Comparison of ENCODE assay signal across 1 cellular context in the genomic region with DNA sequence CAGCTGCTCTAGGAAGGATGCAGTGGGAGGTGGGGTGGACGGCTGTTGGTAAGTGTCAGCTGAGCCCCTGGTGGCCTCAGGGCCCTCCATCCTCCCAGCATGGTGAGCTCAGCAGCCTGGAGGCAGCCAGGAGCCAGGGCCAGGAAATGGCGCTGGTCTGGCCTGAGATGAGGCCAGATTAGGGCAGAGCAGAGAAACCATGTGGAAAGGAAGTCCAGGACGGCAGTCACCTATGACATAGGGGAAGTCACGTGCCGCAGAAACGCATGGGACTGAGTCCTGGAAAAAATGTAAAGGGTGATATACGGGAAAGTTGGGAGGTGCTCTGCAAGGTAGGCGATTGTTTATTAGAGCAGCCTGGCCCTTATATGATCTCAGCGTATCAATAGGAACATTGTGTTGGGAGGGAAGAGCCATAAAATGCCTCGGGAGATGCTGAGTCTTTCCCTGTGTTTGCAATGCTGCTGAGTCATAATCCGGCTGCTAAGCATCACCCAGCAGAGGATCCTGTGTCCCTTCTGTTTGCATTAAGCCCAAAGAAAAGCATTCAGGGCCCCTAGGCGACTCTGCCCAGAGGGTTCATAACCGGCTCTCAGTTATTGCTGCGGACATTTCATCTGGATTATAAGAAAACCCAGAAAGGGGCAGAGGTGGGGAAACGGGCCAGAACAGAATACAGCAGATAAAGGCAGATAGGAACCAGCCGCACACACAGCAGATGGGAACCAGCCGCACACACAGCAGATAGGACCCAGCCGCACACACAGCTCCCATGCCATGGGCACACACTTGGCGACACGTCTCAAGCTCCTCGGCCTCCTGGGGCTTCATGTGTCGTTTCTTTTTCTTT.
TF ChIP-seq lines count a peak whose summit lies in the region.

No MANE protein-coding gene starts in this region.

TF ChIP-seq in GM23338, 12 proteins besides CTCF, POLR2A, EP300 and RAD21 (continued from another document):
- no peak for TF ChIP-seq JUNB (IDR thresholded peaks at IDR 0.05; ENCODE audit: unreplicated experiment)
- TF ChIP-seq EZH2 (IDR thresholded peaks at IDR 0.05; ENCODE audit: low read depth, unreplicated experiment) = no peak
- no peak for TF ChIP-seq POLR2AphosphoS5 (IDR thresholded peaks at IDR 0.05; ENCODE audit: low read depth)
- TF ChIP-seq, protein P1, sequence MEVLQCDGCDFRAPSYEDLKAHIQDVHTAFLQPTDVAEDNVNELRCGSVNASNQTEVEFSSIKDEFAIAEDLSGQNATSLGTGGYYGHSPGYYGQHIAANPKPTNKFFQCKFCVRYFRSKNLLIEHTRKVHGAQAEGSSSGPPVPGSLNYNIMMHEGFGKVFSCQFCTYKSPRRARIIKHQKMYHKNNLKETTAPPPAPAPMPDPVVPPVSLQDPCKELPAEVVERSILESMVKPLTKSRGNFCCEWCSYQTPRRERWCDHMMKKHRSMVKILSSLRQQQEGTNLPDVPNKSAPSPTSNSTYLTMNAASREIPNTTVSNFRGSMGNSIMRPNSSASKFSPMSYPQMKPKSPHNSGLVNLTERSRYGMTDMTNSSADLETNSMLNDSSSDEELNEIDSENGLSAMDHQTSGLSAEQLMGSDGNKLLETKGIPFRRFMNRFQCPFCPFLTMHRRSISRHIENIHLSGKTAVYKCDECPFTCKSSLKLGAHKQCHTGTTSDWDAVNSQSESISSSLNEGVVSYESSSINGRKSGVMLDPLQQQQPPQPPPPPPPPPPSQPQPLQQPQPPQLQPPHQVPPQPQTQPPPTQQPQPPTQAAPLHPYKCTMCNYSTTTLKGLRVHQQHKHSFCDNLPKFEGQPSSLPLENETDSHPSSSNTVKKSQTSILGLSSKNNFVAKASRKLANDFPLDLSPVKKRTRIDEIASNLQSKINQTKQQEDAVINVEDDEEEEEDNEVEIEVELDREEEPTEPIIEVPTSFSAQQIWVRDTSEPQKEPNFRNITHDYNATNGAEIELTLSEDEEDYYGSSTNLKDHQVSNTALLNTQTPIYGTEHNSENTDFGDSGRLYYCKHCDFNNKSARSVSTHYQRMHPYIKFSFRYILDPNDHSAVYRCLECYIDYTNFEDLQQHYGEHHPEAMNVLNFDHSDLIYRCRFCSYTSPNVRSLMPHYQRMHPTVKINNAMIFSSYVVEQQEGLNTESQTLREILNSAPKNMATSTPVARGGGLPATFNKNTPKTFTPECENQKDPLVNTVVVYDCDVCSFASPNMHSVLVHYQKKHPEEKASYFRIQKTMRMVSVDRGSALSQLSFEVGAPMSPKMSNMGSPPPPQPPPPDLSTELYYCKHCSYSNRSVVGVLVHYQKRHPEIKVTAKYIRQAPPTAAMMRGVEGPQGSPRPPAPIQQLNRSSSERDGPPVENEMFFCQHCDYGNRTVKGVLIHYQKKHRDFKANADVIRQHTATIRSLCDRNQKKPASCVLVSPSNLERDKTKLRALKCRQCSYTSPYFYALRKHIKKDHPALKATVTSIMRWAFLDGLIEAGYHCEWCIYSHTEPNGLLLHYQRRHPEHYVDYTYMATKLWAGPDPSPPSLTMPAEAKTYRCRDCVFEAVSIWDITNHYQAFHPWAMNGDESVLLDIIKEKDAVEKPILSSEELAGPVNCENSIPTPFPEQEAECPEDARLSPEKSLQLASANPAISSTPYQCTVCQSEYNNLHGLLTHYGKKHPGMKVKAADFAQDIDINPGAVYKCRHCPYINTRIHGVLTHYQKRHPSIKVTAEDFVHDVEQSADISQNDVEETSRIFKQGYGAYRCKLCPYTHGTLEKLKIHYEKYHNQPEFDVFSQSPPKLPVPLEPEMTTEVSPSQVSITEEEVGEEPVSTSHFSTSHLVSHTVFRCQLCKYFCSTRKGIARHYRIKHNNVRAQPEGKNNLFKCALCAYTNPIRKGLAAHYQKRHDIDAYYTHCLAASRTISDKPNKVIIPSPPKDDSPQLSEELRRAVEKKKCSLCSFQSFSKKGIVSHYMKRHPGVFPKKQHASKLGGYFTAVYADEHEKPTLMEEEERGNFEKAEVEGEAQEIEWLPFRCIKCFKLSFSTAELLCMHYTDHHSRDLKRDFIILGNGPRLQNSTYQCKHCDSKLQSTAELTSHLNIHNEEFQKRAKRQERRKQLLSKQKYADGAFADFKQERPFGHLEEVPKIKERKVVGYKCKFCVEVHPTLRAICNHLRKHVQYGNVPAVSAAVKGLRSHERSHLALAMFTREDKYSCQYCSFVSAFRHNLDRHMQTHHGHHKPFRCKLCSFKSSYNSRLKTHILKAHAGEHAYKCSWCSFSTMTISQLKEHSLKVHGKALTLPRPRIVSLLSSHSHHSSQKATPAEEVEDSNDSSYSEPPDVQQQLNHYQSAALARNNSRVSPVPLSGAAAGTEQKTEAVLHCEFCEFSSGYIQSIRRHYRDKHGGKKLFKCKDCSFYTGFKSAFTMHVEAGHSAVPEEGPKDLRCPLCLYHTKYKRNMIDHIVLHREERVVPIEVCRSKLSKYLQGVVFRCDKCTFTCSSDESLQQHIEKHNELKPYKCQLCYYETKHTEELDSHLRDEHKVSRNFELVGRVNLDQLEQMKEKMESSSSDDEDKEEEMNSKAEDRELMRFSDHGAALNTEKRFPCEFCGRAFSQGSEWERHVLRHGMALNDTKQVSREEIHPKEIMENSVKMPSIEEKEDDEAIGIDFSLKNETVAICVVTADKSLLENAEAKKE (CRISPR knock-in tag; IDR thresholded peaks at IDR 0.05) = no peak
- TF ChIP-seq STAT1 (IDR thresholded peaks at IDR 0.05; ENCODE audit: unreplicated experiment) = no peak
- no peak for TF ChIP-seq EZH2phosphoT487 (IDR thresholded peaks at IDR 0.05; ENCODE audit: unreplicated experiment)
- no peak for TF ChIP-seq CREB1 (CRISPR knock-in tag; IDR thresholded peaks at IDR 0.05; ENCODE audit: low read depth)
- TF ChIP-seq, protein P2, sequence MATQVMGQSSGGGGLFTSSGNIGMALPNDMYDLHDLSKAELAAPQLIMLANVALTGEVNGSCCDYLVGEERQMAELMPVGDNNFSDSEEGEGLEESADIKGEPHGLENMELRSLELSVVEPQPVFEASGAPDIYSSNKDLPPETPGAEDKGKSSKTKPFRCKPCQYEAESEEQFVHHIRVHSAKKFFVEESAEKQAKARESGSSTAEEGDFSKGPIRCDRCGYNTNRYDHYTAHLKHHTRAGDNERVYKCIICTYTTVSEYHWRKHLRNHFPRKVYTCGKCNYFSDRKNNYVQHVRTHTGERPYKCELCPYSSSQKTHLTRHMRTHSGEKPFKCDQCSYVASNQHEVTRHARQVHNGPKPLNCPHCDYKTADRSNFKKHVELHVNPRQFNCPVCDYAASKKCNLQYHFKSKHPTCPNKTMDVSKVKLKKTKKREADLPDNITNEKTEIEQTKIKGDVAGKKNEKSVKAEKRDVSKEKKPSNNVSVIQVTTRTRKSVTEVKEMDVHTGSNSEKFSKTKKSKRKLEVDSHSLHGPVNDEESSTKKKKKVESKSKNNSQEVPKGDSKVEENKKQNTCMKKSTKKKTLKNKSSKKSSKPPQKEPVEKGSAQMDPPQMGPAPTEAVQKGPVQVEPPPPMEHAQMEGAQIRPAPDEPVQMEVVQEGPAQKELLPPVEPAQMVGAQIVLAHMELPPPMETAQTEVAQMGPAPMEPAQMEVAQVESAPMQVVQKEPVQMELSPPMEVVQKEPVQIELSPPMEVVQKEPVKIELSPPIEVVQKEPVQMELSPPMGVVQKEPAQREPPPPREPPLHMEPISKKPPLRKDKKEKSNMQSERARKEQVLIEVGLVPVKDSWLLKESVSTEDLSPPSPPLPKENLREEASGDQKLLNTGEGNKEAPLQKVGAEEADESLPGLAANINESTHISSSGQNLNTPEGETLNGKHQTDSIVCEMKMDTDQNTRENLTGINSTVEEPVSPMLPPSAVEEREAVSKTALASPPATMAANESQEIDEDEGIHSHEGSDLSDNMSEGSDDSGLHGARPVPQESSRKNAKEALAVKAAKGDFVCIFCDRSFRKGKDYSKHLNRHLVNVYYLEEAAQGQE (IDR thresholded peaks at IDR 0.05; ENCODE audit: unreplicated experiment) = no peak
- TF ChIP-seq NANOG (IDR thresholded peaks at IDR 0.05; ENCODE audit: borderline replicate concordance) = no peak
